ENCODE assay signal across 1 cellular context in genomic region chr12:71641390-71641789, GRCh38.
TF ChIP-seq lines count a peak whose summit lies in the region.

No MANE protein-coding gene starts in this region.

TF ChIP-seq in IMR-90, 13 proteins besides CTCF, POLR2A, EP300 and RAD21:
- TF ChIP-seq RFX5 (IDR thresholded peaks at IDR 0.05; ENCODE audit: low read depth, low read length) = no peak
- no peak for TF ChIP-seq BHLHE40 (IDR thresholded peaks at IDR 0.05; ENCODE audit: low read depth, low read length)
- no peak for TF ChIP-seq CEBPB (IDR thresholded peaks at IDR 0.05; ENCODE audit: low read depth, low read length)
- TF ChIP-seq SMC3 (IDR thresholded peaks at IDR 0.05; ENCODE audit: low read depth, low read length) = no peak
- no peak for TF ChIP-seq RCOR1 (IDR thresholded peaks at IDR 0.05; ENCODE audit: insufficient replicate concordance, low read length)
- no peak for TF ChIP-seq MXI1 (IDR thresholded peaks at IDR 0.05; ENCODE audit: borderline replicate concordance, low read depth, low read length)
- TF ChIP-seq CHD1 (IDR thresholded peaks at IDR 0.05; ENCODE audit: low read depth, low read length) = no peak
- TF ChIP-seq ELK1 (IDR thresholded peaks at IDR 0.05; ENCODE audit: borderline replicate concordance, low read depth, low read length) = no peak
- no peak for TF ChIP-seq FOS (IDR thresholded peaks at IDR 0.05; ENCODE audit: low read depth, low read length)
- TF ChIP-seq MAFK (IDR thresholded peaks at IDR 0.05; ENCODE audit: low read depth, low read length) = no peak
- TF ChIP-seq MAZ (IDR thresholded peaks at IDR 0.05; ENCODE audit: borderline replicate concordance, low read depth, low read length) = no peak
- no peak for TF ChIP-seq USF2 (IDR thresholded peaks at IDR 0.05; ENCODE audit: low read depth, low read length)
- no peak for TF ChIP-seq NFE2L2 (IDR thresholded peaks at IDR 0.05; ENCODE audit: low read depth, low read length)
TF ChIP-seq in IMR-90: peak in this region for 0.
